In genomic region chr19:40282209-40282580, GRCh38 we compare ENCODE assay signal across 17 cellular contexts. TPM values are rescaled to one million over a fixed set of nuclear protein-coding genes. Genes with fewer than 3 reads are reported as not detected.
DNase-seq lines count a peak whose midpoint lies in the region; ATAC-seq, FAIRE-seq and TF ChIP-seq lines count a peak whose summit lies in the region.
"Had no signal": no experiment of that assay in that cellular context is flagged by ENCODE, and none has a peak within 500 bp of the region (broad histone marks: within the 10 kb centered on the region; RNA-seq: fewer than 3 reads in every experiment).

No MANE protein-coding gene starts in this region.

- H3K4me1 Mint-ChIP-seq in astrocyte (ENCODE audit: low read depth, unreplicated experiment) = peaks cover 34% of the 10 kb centered on the region
- H3K4me1 Mint-ChIP-seq in natural killer cell = peaks cover 57 to 81% of the 10 kb centered on the region in 2 donors

- TF ChIP-seq CTCF in 22Rv1 (IDR thresholded peaks at IDR 0.05) = no peak
- no peak for TF ChIP-seq CTCF in DND-41 (IDR thresholded peaks at IDR 0.05; ENCODE audit: borderline replicate concordance, extremely low read depth, low read length, poor library complexity, severe bottlenecking)
- no peak for TF ChIP-seq CTCF in astrocyte (IDR thresholded peaks at IDR 0.05; ENCODE audit: insufficient read depth, low read depth, low read length)
- no peak for TF ChIP-seq CTCF in natural killer cell (IDR thresholded peaks at IDR 0.05)

- ATAC-seq in DND-41 (ENCODE audit: insufficient read depth, low read depth) (no peak), natural killer cell (no peak), GM21390 (IDR thresholded peaks at IDR 0.05; ENCODE audit: unreplicated experiment) (no peak), HG03432 (IDR thresholded peaks at IDR 0.05; ENCODE audit: unreplicated experiment) (no peak)
- ATAC-seq: activated T-cell treated with anti-CD3 and anti-CD28 coated beads, Interleukin-2, amount 50 U/mL, for 4 hours had no signal

- H3K27ac Mint-ChIP-seq in astrocyte (ENCODE audit: unreplicated experiment) (no peak overlapping the region), natural killer cell (peak overlapping the region; percentile 99)

- H3K27me3 ChIP-seq in DND-41 (ENCODE audit: insufficient read depth, low read length, poor library complexity) (no peaks in the 10 kb centered on the region), astrocyte (ENCODE audit: insufficient read depth, low read length) (no peaks in the 10 kb centered on the region)
- H3K27me3 ChIP-seq: vagina had no signal

- DNase-seq in DND-41 = no peak
- no peak for DNase-seq in astrocyte (ENCODE audit: low read depth)
- no peak for DNase-seq in natural killer cell
- DNase-seq in cortex of kidney (lab: John Stamatoyannopoulos, UW) = no peak
- no peak for DNase-seq in NCI-H345 treated with DMSO at 0.1 percent for 48 hours (lab: John Stamatoyannopoulos, UW; ENCODE audit: unreplicated experiment)
- DNase-seq: activated CD4-positive, alpha-beta T cell treated with anti-CD3 and anti-CD28 coated beads, Interleukin-2, amount 10 ng/mL, durations not matched to agents 24 days and 14 days; activated T-cell treated with anti-CD3 and anti-CD28 coated beads, Interleukin-2, amount 50 U/mL, for 4 hours; cerebellar nuclear complex; NCI-H1436; NCI-H2227 treated with DMSO at 0.1 percent for 48 hours; nucleus accumbens; stimulated activated naive CD4-positive, alpha-beta T cell had no signal

- H3K4me2 ChIP-seq in DND-41 (ENCODE audit: insufficient read depth, low read length) = peak overlapping the region; percentile 26; the same call in 1 of the 2 replicates
- H3K4me2 ChIP-seq in astrocyte (ENCODE audit: low read length) = no peak overlapping the region

- H4K20me1 ChIP-seq in DND-41 (ENCODE audit: insufficient read depth, low read length) (peaks cover 67% of the 10 kb centered on the region), astrocyte (ENCODE audit: insufficient read depth, low read length) (peaks cover 70% of the 10 kb centered on the region)

- H3K4me3 Mint-ChIP-seq in astrocyte (ENCODE audit: unreplicated experiment) = no peak overlapping the region
- H3K4me3 Mint-ChIP-seq in natural killer cell = no peak overlapping the region
- H3K4me3 Mint-ChIP-seq: activated T-cell treated with anti-CD3 and anti-CD28 coated beads, Interleukin-2, amount 50 U/mL, for 4 hours had no signal

- H3K79me2 ChIP-seq in DND-41 (ENCODE audit: insufficient read depth, low read length) (peaks cover 76% of the 10 kb centered on the region), astrocyte (ENCODE audit: insufficient read depth, low read length) (peaks cover 77% of the 10 kb centered on the region)

- no peak for FAIRE-seq in astrocyte (lab: Jason Lieb, UNC)
- FAIRE-seq: frontal cortex had no signal

- H3K27ac ChIP-seq in 22Rv1 (peak overlapping the region; percentile 90), DND-41 (ENCODE audit: low read length) (0 out of 2 replicates have a peak overlapping the region, but pooled peaks have one; percentile 6), astrocyte (ENCODE audit: low read depth, low read length) (no peak overlapping the region)

- no peaks in the 10 kb centered on the region for H3K27me3 Mint-ChIP-seq in astrocyte (ENCODE audit: low read depth, unreplicated experiment)
- H3K27me3 Mint-ChIP-seq in natural killer cell (ENCODE audit: low read depth in 2 of 2) = no peaks in the 10 kb centered on the region

- peaks cover 4% of the 10 kb centered on the region for H3K36me3 Mint-ChIP-seq in astrocyte (ENCODE audit: low read depth, unreplicated experiment)
- H3K36me3 Mint-ChIP-seq in natural killer cell = no peaks in the 10 kb centered on the region

- H2AFZ ChIP-seq in DND-41 (ENCODE audit: low read depth, low read length) = no peak overlapping the region
- no peak overlapping the region for H2AFZ ChIP-seq in astrocyte (ENCODE audit: low read depth, low read length)

- H3K9me3 ChIP-seq in DND-41 (ENCODE audit: insufficient read depth, low read length, severe bottlenecking) = no peaks in the 10 kb centered on the region
- H3K9me3 ChIP-seq in astrocyte (ENCODE audit: insufficient read depth, low read depth, low read length) = no peaks in the 10 kb centered on the region
- H3K9me3 ChIP-seq: vagina had no signal

- peaks cover 42% of the 10 kb centered on the region for H3K4me1 ChIP-seq in DND-41 (ENCODE audit: insufficient read depth, low read length)
- peaks cover 18% of the 10 kb centered on the region for H3K4me1 ChIP-seq in astrocyte (ENCODE audit: insufficient read depth, low read length)

- H3K9me3 Mint-ChIP-seq in astrocyte (ENCODE audit: unreplicated experiment) (peaks cover 2% of the 10 kb centered on the region), natural killer cell (no peaks in the 10 kb centered on the region)
- H3K9me3 Mint-ChIP-seq: activated CD4-positive, alpha-beta T cell treated with anti-CD3 and anti-CD28 coated beads, Interleukin-2, amount 10 ng/mL, durations not matched to agents 24 days and 14 days; activated T-cell treated with anti-CD3 and anti-CD28 coated beads, Interleukin-2, amount 50 U/mL, for 4 hours had no signal

- peak overlapping the region; percentile 3; the same call in 1 of the 2 replicates for H3K9ac ChIP-seq in DND-41 (ENCODE audit: low read depth, low read length)
- H3K9ac ChIP-seq in astrocyte (ENCODE audit: low read length) = peak overlapping the region; percentile 17

- H3K36me3 ChIP-seq in DND-41 (ENCODE audit: insufficient read depth, low read length) = peaks cover 25% of the 10 kb centered on the region
- no peaks in the 10 kb centered on the region for H3K36me3 ChIP-seq in astrocyte (ENCODE audit: insufficient read depth, low read length)
- H3K36me3 ChIP-seq: vagina had no signal

- no peak overlapping the region for H3K4me3 ChIP-seq in DND-41 (ENCODE audit: low read depth in 1 of 2, low read length in 2 of 2)
- H3K4me3 ChIP-seq in astrocyte (ENCODE audit: insufficient read depth, low read depth, low read length) = no peak overlapping the region

- intact Hi-C loops in natural killer cell (cut with micrococcal nuclease) = loop anchor here (5.0 to 10.0 kb wide), 2 partner anchors 65 to 137 kb away; partner anchors contain the start of genes C19orf47 and PLD3

RNA-seq across cellular contexts. Expression of gene AKT2, which starts 3.0 kb away (rescaled TPM):
- total RNA-seq in astrocyte (125 and 127 TPM in 2 replicates), natural killer cell (100 to 1,000 TPM; 234 to 292 (median 261) TPM)

RNA-seq across cellular contexts. Expression of gene CCNP, which starts 55.7 kb away (rescaled TPM):
- total RNA-seq in astrocyte = 0.43 and 0.62 TPM in 2 replicates
- total RNA-seq in natural killer cell = 1 to 10 TPM; 1.2 to 1.8 (median 1.2) TPM
- total RNA-seq: vagina had no signal
